ENCODE assay signal across 8 cellular contexts in genomic region chr19:36014029-36014924, GRCh38. TPM values are rescaled to one million over a fixed set of nuclear protein-coding genes. Genes with fewer than 3 reads are reported as not detected.
DNase-seq lines count a peak whose midpoint lies in the region; ATAC-seq lines count a peak whose summit lies in the region.

TSS of gene ALKBH6 (minus strand) at chr19:36014213. CDS start at chr19:36013397, 816 bp downstream.

- peak within 1 kb of the TSS; percentile 88 for H3K9ac ChIP-seq in BLaER1

- H3K27me3 Mint-ChIP-seq in activated CD4-positive, alpha-beta T cell treated with anti-CD3 and anti-CD28 coated beads, Interleukin-2, amount 10 ng/mL, durations not matched to agents 7 days and 5 days, result no peaks in the 10 kb centered on the region

- no peaks in the 10 kb centered on the region for H3K9me3 ChIP-seq in BLaER1

- peak; percentile 100 for DNase-seq in NCI-H69 (lab: John Stamatoyannopoulos, UW)
- DNase-seq in activated CD4-positive, alpha-beta T cell treated with anti-CD3 and anti-CD28 coated beads, Interleukin-2, amount 10 ng/mL, durations not matched to agents 7 days and 5 days, result peak; percentile 100
- DNase-seq in dedifferentiated amniotic fluid mesenchymal stem cell (ENCODE audit: extremely low spot score), result peak; percentile 98
- peak; percentile 100 for DNase-seq in left kidney (ENCODE audit: low read depth, low spot score)
- peak; percentile 100 for DNase-seq in stimulated activated CD4-positive, alpha-beta T cell treated with anti-CD3 and anti-CD28 coated beads, Interleukin-2, amount 100 ng/mL, for 24 hours

- POLR2A ChIA-PET in activated CD4-positive, alpha-beta T cell treated with anti-CD3 and anti-CD28 coated beads, Interleukin-2, amount 10 ng/mL, durations not matched to agents 7 days and 5 days (lab: Charles Lee), result interaction anchor here (0.6 to 1.0 kb wide), 2 partner anchors 40 to 300 kb away, joined by 3 read pairs; partner anchors contain the start of gene THAP8

- CTCF ChIA-PET in activated CD4-positive, alpha-beta T cell treated with anti-CD3 and anti-CD28 coated beads, Interleukin-2, amount 10 ng/mL, durations not matched to agents 7 days and 5 days (lab: Charles Lee), result interaction anchor here (0.6 to 1.0 kb wide), 3 partner anchors 16 to 277 kb away, joined by 3 to 4 read pairs (median 3); no protein-coding TSS in a partner anchor

- peaks cover 3% of the 10 kb centered on the region for H3K36me3 Mint-ChIP-seq in activated CD4-positive, alpha-beta T cell treated with anti-CD3 and anti-CD28 coated beads, Interleukin-2, amount 10 ng/mL, durations not matched to agents 7 days and 5 days (ENCODE audit: low read depth)

- no peaks in the 10 kb centered on the region for H3K9me3 Mint-ChIP-seq in activated CD4-positive, alpha-beta T cell treated with anti-CD3 and anti-CD28 coated beads, Interleukin-2, amount 10 ng/mL, durations not matched to agents 7 days and 5 days

- peaks cover 46% of the 10 kb centered on the region for H3K4me1 Mint-ChIP-seq in activated CD4-positive, alpha-beta T cell treated with anti-CD3 and anti-CD28 coated beads, Interleukin-2, amount 10 ng/mL, durations not matched to agents 7 days and 5 days

- ATAC-seq in GM19328 (IDR thresholded peaks at IDR 0.05; ENCODE audit: unreplicated experiment) (peak; percentile 97), HG03520 (IDR thresholded peaks at IDR 0.05; ENCODE audit: unreplicated experiment) (peak; percentile 96)

- peak within 1 kb of the TSS; percentile 95 for H3K4me3 Mint-ChIP-seq in activated CD4-positive, alpha-beta T cell treated with anti-CD3 and anti-CD28 coated beads, Interleukin-2, amount 10 ng/mL, durations not matched to agents 7 days and 5 days

- peaks cover 20% of the 10 kb centered on the region for H3K4me1 ChIP-seq in BLaER1

- H4K20me1 ChIP-seq in BLaER1, result no peaks in the 10 kb centered on the region

- H3K27ac ChIP-seq in BLaER1, result peak within 1 kb of the TSS; percentile 76

- peak within 1 kb of the TSS; percentile 99 for H3K4me2 ChIP-seq in BLaER1

- H3K4me3 ChIP-seq in BLaER1, result peak within 1 kb of the TSS; percentile 82

- peaks cover 2% of the 10 kb centered on the region; the same call in 1 of the 2 replicates for H3K27me3 ChIP-seq in BLaER1

- H3K27ac Mint-ChIP-seq in activated CD4-positive, alpha-beta T cell treated with anti-CD3 and anti-CD28 coated beads, Interleukin-2, amount 10 ng/mL, durations not matched to agents 7 days and 5 days, result peak within 1 kb of the TSS; percentile 94

- H3K36me3 ChIP-seq in BLaER1, result peaks cover 22% of the 10 kb centered on the region; the same call in 1 of the 2 replicates

RNA-seq across cellular contexts. Expression of gene ALKBH6, which starts in this region (rescaled TPM):
- 10 to 100 TPM; 38.2 to 43.0 TPM for total RNA-seq in activated CD4-positive, alpha-beta T cell treated with anti-CD3 and anti-CD28 coated beads, Interleukin-2, amount 10 ng/mL, durations not matched to agents 7 days and 5 days

Comparison
In these comparisons a context has a peak if more than half of its experiments do, and no peak if none do; other contexts are left out.
1. Peak in every context shown above with its lines: DNase-seq, ATAC-seq, H3K4me3 ChIP-seq and H3K27ac ChIP-seq.